28 cellular contexts compared by ENCODE assay signal in genomic region chr6:105775095-105775494, GRCh38.
"Had no signal": no experiment of that assay in that cellular context is flagged by ENCODE, and none has a peak within 500 bp of the region (broad histone marks: within the 10 kb centered on the region; RNA-seq: fewer than 3 reads in every experiment).

No MANE protein-coding gene starts in this region.

- H3K79me2 ChIP-seq: parathyroid adenoma had no signal

- H3K27ac ChIP-seq: neural progenitor cell, ovary, parathyroid adenoma, psoas muscle, right lobe of liver, sigmoid colon, stomach, thoracic aorta, thyroid gland, tibial nerve, upper lobe of left lung, vagina had no signal

- H3K27ac Mint-ChIP-seq: nephron; neural progenitor cell; progenitor cell of endocrine pancreas; stimulated activated effector memory CD8-positive, alpha-beta T cell treated with anti-CD3 and anti-CD28 coated beads, Interleukin-12 subunit alpha, Interleukin-12 subunit beta, amount 100 ng/mL, for 72 hours; stimulated activated naive B cell treated with anti-CD40 and anti-IgM and Interleukin-4, amounts not matched to agents 10 μg/mL and 1 μg/mL and 100 μg/mL, for 72 hours; stimulated activated naive CD8-positive, alpha-beta T cell treated with anti-CD3 and anti-CD28 coated beads, Interleukin-15, Interleukin-2, amounts not matched to agents 100 ng/mL and 50 ng/mL, for 24 hours had no signal

- FAIRE-seq: small intestine, urothelium cell line had no signal

- H3K4me1 ChIP-seq: neural progenitor cell, parathyroid adenoma, psoas muscle, right lobe of liver, sigmoid colon, stomach, thyroid gland, tibial nerve, upper lobe of left lung, vagina had no signal

- H3K36me3 ChIP-seq: neural progenitor cell, ovary, right lobe of liver, sigmoid colon, stomach, thoracic aorta, thyroid gland, tibial nerve, upper lobe of left lung, vagina had no signal

- DNase-seq: occipital lobe; ovary; posterior cingulate gyrus; psoas muscle; right cardiac atrium; right lobe of liver; sigmoid colon; small intestine; stimulated activated CD4-positive, alpha-beta T cell treated with anti-CD3 and anti-CD28 coated beads, Interleukin-15, amount 100 ng/mL, for 24 hours; stimulated activated CD4-positive, alpha-beta T cell treated with anti-CD3 and anti-CD28 coated beads, Interleukin-2, amount 100 ng/mL, for 24 hours; stimulated activated CD4-positive, alpha-beta T cell treated with anti-CD3 and anti-CD28 coated beads, Interleukin-2, amount 100 ng/mL, for 48 hours; stimulated activated CD4-positive, alpha-beta T cell treated with anti-CD3 and anti-CD28 coated beads, Interleukin-4, amount 100 ng/mL, for 24 hours; stimulated activated naive B cell treated with anti-CD40 and anti-IgM and Interleukin-4, amounts not matched to agents 10 μg/mL and 1 μg/mL and 100 μg/mL, for 72 hours; stimulated activated naive CD4-positive, alpha-beta T cell treated with Interleukin-2 at 50 U/mL for 16 hours; stomach; thyroid gland; trophoblast cell; upper lobe of left lung had no signal

- H3K4me1 Mint-ChIP-seq: nephron; stimulated activated effector memory CD8-positive, alpha-beta T cell treated with anti-CD3 and anti-CD28 coated beads, Interleukin-12 subunit alpha, Interleukin-12 subunit beta, amount 100 ng/mL, for 72 hours; stimulated activated naive B cell treated with anti-CD40 and anti-IgM and Interleukin-4, amounts not matched to agents 10 μg/mL and 1 μg/mL and 100 μg/mL, for 72 hours had no signal

- H3K36me3 Mint-ChIP-seq: neural progenitor cell; stimulated activated effector memory CD8-positive, alpha-beta T cell treated with anti-CD3 and anti-CD28 coated beads, Interleukin-12 subunit alpha, Interleukin-12 subunit beta, amount 100 ng/mL, for 72 hours had no signal

- H3K9me3 ChIP-seq: ovary, right lobe of liver, thyroid gland had no signal

- H3K9ac ChIP-seq: neural progenitor cell, parathyroid adenoma had no signal

- H2AFZ ChIP-seq: neural progenitor cell, parathyroid adenoma had no signal

- H3K4me3 ChIP-seq: neural progenitor cell, ovary, psoas muscle, right lobe of liver, sigmoid colon, stomach, thoracic aorta, thyroid gland, tibial nerve, upper lobe of left lung, vagina had no signal

- H3K4me2 ChIP-seq: neural progenitor cell had no signal

- H3K27me3 Mint-ChIP-seq: progenitor cell of endocrine pancreas; stimulated activated naive CD8-positive, alpha-beta T cell treated with anti-CD3 and anti-CD28 coated beads, Interleukin-15, Interleukin-2, amounts not matched to agents 100 ng/mL and 50 ng/mL, for 24 hours had no signal

- H3K27me3 ChIP-seq: neural progenitor cell, ovary, right lobe of liver, sigmoid colon, stomach, thyroid gland, tibial nerve, upper lobe of left lung, vagina had no signal

- H3K4me3 Mint-ChIP-seq: nephron; neural progenitor cell; stimulated activated effector memory CD8-positive, alpha-beta T cell treated with anti-CD3 and anti-CD28 coated beads, Interleukin-12 subunit alpha, Interleukin-12 subunit beta, amount 100 ng/mL, for 72 hours; stimulated activated naive B cell treated with anti-CD40 and anti-IgM and Interleukin-4, amounts not matched to agents 10 μg/mL and 1 μg/mL and 100 μg/mL, for 72 hours; stimulated activated naive CD8-positive, alpha-beta T cell treated with anti-CD3 and anti-CD28 coated beads, Interleukin-15, Interleukin-2, amounts not matched to agents 100 ng/mL and 50 ng/mL, for 24 hours had no signal

- ATAC-seq: psoas muscle; right cardiac atrium; right lobe of liver; stimulated activated effector memory CD8-positive, alpha-beta T cell treated with anti-CD3 and anti-CD28 coated beads, Interleukin-12 subunit alpha, Interleukin-12 subunit beta, amount 100 ng/mL, for 72 hours; stimulated activated naive B cell treated with anti-CD40 and anti-IgM and Interleukin-4, amounts not matched to agents 10 μg/mL and 1 μg/mL and 100 μg/mL, for 72 hours had no signal
